Comparison of ENCODE assay signal across 8 cellular contexts in the genomic region with DNA sequence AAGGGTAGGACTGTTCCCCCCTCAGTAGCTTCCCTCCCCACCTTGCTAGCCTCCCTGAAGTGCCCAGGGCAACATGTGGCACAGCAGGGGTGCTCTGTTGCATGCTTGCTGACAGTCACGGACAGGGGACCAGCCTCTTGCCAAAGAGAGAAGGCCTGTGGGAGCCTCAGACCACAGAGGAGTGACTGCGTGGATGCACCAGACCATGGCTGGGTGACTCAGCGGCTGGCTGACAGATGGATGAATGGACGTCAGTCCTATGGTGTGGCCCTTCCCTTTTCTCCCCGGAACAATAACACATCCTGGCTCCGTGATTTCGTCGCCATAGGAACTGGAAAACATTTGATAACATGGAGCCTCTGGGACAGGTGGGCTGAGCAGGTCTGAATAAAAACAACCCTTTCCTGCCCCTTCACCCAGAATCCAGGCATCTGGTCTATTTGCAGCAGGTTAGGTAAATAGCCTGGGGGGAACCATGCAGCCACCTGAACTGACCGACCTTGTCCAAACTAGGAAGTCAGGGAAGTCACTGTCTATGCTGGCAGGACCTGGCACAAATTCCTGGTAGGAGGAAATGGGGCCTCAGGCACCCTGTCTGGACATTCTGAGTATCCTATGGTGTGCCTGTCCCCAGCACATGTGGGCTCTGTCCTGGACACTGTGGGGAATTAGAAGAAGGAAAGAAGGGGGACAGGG. TPM values are rescaled to one million over a fixed set of nuclear protein-coding genes. Genes with fewer than 3 reads are reported as not detected.
A peak's percentile ranks its signal among the peaks of the same experiment; 100 is the strongest.
DNase-seq lines count a peak whose midpoint lies in the region; ATAC-seq and TF ChIP-seq lines count a peak whose summit lies in the region.

No MANE protein-coding gene starts in this region.

- DNase-seq in ACHN: peak; percentile 98
- peak; percentile 62 for DNase-seq in GM23338 (ENCODE audit: low spot score)
- DNase-seq in NCI-H345 (lab: John Stamatoyannopoulos, UW): peak; percentile 83
- peak; percentile 89 for DNase-seq in lower lobe of right lung
- no peak for DNase-seq in NAMALWA (ENCODE audit: low spot score)

- peaks cover 7% of the 10 kb centered on the region; the same call in 1 of the 3 replicates for H3K4me1 Mint-ChIP-seq in GM23338
- peaks cover 57% of the 10 kb centered on the region for H3K4me1 Mint-ChIP-seq in brain

- H3K4me3 ChIP-seq in GM23338 (no peak overlapping the region), lower lobe of right lung (no peak overlapping the region)

- no peaks in the 10 kb centered on the region for H3K9me2 ChIP-seq in GM23338 (ENCODE audit: insufficient read depth)

- H3K36me3 Mint-ChIP-seq in GM23338 (ENCODE audit: low read depth): no peaks in the 10 kb centered on the region
- no peaks in the 10 kb centered on the region for H3K36me3 Mint-ChIP-seq in brain

- intact Hi-C loops in lower lobe of right lung (cut with DNase I): no loop called here

- no peak overlapping the region for H2AFZ ChIP-seq in GM23338

- H3K27ac Mint-ChIP-seq in GM23338 (no peak overlapping the region), brain (peak overlapping the region in 3 of 5 experiments; percentile 38 to 83 (median 51))

- H3K4me1 ChIP-seq in GM23338 (ENCODE audit: insufficient read depth) (peaks cover 2% of the 10 kb centered on the region; the same call in 1 of the 2 replicates), lower lobe of right lung (peaks cover 15% of the 10 kb centered on the region)

- no peaks in the 10 kb centered on the region for H3K9me3 Mint-ChIP-seq in GM23338
- H3K9me3 Mint-ChIP-seq in brain: peaks cover 0 to 3% (median 0%) of the 10 kb centered on the region in 5 experiments

- no peak overlapping the region for H3K4me3 Mint-ChIP-seq in GM23338
- H3K4me3 Mint-ChIP-seq in brain: no peak overlapping the region

- no peaks in the 10 kb centered on the region for H3F3A ChIP-seq in GM23338 (replicated peaks; ENCODE audit: low read depth)

- no peak overlapping the region for H3K27ac ChIP-seq in GM23338 (ENCODE audit: low read depth)
- H3K27ac ChIP-seq in lower lobe of right lung: peak overlapping the region; percentile 18

- H3K27me3 ChIP-seq in GM23338 (ENCODE audit: insufficient read depth): no peaks in the 10 kb centered on the region
- peaks cover 6% of the 10 kb centered on the region for H3K27me3 ChIP-seq in lower lobe of right lung (ENCODE audit: low read depth)

- H3K9me3 ChIP-seq in lower lobe of right lung: no peaks in the 10 kb centered on the region

- H3K79me2 ChIP-seq in GM23338 (replicated peaks; ENCODE audit: insufficient read depth): no peaks in the 10 kb centered on the region

- peak; percentile 28; the same call in 2 of the 3 replicates for ATAC-seq in GM23338
- ATAC-seq in lower lobe of right lung: peak; percentile 72 to 86
- no peak for ATAC-seq in HG03571 (IDR thresholded peaks at IDR 0.05; ENCODE audit: unreplicated experiment)
- no peak for ATAC-seq in HG03469 (IDR thresholded peaks at IDR 0.05; ENCODE audit: unreplicated experiment)

- no peaks in the 10 kb centered on the region for H3K36me3 ChIP-seq in GM23338 (ENCODE audit: insufficient read depth)
- no peaks in the 10 kb centered on the region for H3K36me3 ChIP-seq in lower lobe of right lung

- H3K4me2 ChIP-seq in GM23338: no peak overlapping the region

- H4K20me1 ChIP-seq in GM23338 (replicated peaks; ENCODE audit: insufficient read depth): no peaks in the 10 kb centered on the region

- TF ChIP-seq CTCF in GM23338 (conservative IDR thresholded peaks at IDR 0.05; ENCODE audit: low read depth in 2 of 2): no peak
- no peak for TF ChIP-seq CTCF in brain (conservative IDR thresholded peaks at IDR 0.05)
- TF ChIP-seq CTCF in lower lobe of right lung (IDR thresholded peaks at IDR 0.05): no peak

- H3K27me3 Mint-ChIP-seq in GM23338 (ENCODE audit: insufficient read depth, low read depth, poor library complexity) (peaks cover 15% of the 10 kb centered on the region), brain (peaks cover 5% of the 10 kb centered on the region)

- in situ Hi-C loops in ACHN (cut with HindIII; ENCODE audit: low pct_ligation_motif_present, low pct_unique_long_range_greater_than_20kb, low sequenced_read_pairs): loop anchor here (25.0 kb wide), 1 partner anchor 101 kb away; no protein-coding TSS in a partner anchor

TF ChIP-seq in GM23338, 12 proteins besides CTCF, POLR2A, EP300 and RAD21 (continues in another document):
- TF ChIP-seq, protein P1, sequence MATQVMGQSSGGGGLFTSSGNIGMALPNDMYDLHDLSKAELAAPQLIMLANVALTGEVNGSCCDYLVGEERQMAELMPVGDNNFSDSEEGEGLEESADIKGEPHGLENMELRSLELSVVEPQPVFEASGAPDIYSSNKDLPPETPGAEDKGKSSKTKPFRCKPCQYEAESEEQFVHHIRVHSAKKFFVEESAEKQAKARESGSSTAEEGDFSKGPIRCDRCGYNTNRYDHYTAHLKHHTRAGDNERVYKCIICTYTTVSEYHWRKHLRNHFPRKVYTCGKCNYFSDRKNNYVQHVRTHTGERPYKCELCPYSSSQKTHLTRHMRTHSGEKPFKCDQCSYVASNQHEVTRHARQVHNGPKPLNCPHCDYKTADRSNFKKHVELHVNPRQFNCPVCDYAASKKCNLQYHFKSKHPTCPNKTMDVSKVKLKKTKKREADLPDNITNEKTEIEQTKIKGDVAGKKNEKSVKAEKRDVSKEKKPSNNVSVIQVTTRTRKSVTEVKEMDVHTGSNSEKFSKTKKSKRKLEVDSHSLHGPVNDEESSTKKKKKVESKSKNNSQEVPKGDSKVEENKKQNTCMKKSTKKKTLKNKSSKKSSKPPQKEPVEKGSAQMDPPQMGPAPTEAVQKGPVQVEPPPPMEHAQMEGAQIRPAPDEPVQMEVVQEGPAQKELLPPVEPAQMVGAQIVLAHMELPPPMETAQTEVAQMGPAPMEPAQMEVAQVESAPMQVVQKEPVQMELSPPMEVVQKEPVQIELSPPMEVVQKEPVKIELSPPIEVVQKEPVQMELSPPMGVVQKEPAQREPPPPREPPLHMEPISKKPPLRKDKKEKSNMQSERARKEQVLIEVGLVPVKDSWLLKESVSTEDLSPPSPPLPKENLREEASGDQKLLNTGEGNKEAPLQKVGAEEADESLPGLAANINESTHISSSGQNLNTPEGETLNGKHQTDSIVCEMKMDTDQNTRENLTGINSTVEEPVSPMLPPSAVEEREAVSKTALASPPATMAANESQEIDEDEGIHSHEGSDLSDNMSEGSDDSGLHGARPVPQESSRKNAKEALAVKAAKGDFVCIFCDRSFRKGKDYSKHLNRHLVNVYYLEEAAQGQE (IDR thresholded peaks at IDR 0.05; ENCODE audit: unreplicated experiment): no peak

RNA-seq across cellular contexts. Expression of a gene that starts 53.3 kb away (rescaled TPM):
- total RNA-seq in GM23338 (2014; rRNA removed; shearing (Covaris generic)): 22.0 and 27.6 TPM in 2 replicates
- 58.8 and 60.7 TPM in 2 replicates for polyA plus RNA-seq in GM23338 (2016; fragmentation: Nextera tagmentation; extraction: Ambion mirVana)
- 146 TPM for polyA plus RNA-seq in brain (ENCODE audit: insufficient read depth, low read depth, low replicate concordance)
- 42.3 TPM for total RNA-seq in lower lobe of right lung

Comparison
In these comparisons a context has a peak if more than half of its experiments do, and no peak if none do; other contexts are left out.
1. ATAC-seq: peak in GM23338 (single experiment) and lower lobe of right lung (2 of 2); none in HG03571 (single experiment) and HG03469 (single experiment).